1 cellular context compared by ENCODE assay signal in genomic region chr1:54409156-54410142, GRCh38.
A peak's percentile ranks its signal among the peaks of the same experiment; 100 is the strongest.
TF ChIP-seq lines count a peak whose summit lies in the region.

No MANE protein-coding gene starts in this region.

TF ChIP-seq in K562, 482 proteins besides CTCF, POLR2A, EP300 and RAD21 (continued from another document and continues in another):
- no peak for TF ChIP-seq ID3 (CRISPR knock-in tag; IDR thresholded peaks at IDR 0.05)
- TF ChIP-seq ID3 (tag; IDR thresholded peaks at IDR 0.05), result peak; percentile 18
- no peak for TF ChIP-seq ELK3 (CRISPR knock-in tag; IDR thresholded peaks at IDR 0.05)
- no peak for TF ChIP-seq HIVEP1 (CRISPR knock-in tag; IDR thresholded peaks at IDR 0.05)
- TF ChIP-seq ZKSCAN8 (CRISPR knock-in tag; IDR thresholded peaks at IDR 0.05), result no peak
- TF ChIP-seq NFATC3 (IDR thresholded peaks at IDR 0.05), result no peak
- no peak for TF ChIP-seq GABPB1 (CRISPR knock-in tag; IDR thresholded peaks at IDR 0.05)
- no peak for TF ChIP-seq ZNF23 (CRISPR knock-in tag; IDR thresholded peaks at IDR 0.05)
- peak; percentile 68 for TF ChIP-seq CCNT2 (IDR thresholded peaks at IDR 0.05; ENCODE audit: borderline replicate concordance, extremely low read depth, insufficient read length, low read depth, low read length)
- no peak for TF ChIP-seq TCF7L2 (IDR thresholded peaks at IDR 0.05; ENCODE audit: low read depth, low read length)
- no peak for TF ChIP-seq NR3C1 (CRISPR knock-in tag; IDR thresholded peaks at IDR 0.05)
- peak; percentile 41; the same call in 1 of the 2 replicates for TF ChIP-seq HDGF (IDR thresholded peaks at IDR 0.05)
- TF ChIP-seq ELK1 (CRISPR knock-in tag; IDR thresholded peaks at IDR 0.05), result no peak
- TF ChIP-seq ZNF384 (IDR thresholded peaks at IDR 0.05; ENCODE audit: low read depth, low read length), result no peak
- TF ChIP-seq ZNF668 (CRISPR knock-in tag; IDR thresholded peaks at IDR 0.05), result no peak
- no peak for TF ChIP-seq TRIM25 (IDR thresholded peaks at IDR 0.05; ENCODE audit: borderline replicate concordance)
- no peak for TF ChIP-seq E2F4 (CRISPR knock-in tag; IDR thresholded peaks at IDR 0.05; ENCODE audit: low read depth)
- TF ChIP-seq E2F1 (CRISPR knock-in tag; IDR thresholded peaks at IDR 0.05), result no peak
- TF ChIP-seq KAT8 (IDR thresholded peaks at IDR 0.05; ENCODE audit: low read depth), result no peak
- TF ChIP-seq SP1 (CRISPR knock-in tag; IDR thresholded peaks at IDR 0.05), result no peak
- TF ChIP-seq SRSF1 (IDR thresholded peaks at IDR 0.05; ENCODE audit: low read depth, low read length), result no peak
- TF ChIP-seq ZFX (CRISPR knock-in tag; IDR thresholded peaks at IDR 0.05), result no peak
- TF ChIP-seq ZBTB11 (CRISPR knock-in tag; IDR thresholded peaks at IDR 0.05), result no peak
- TF ChIP-seq DLX4 (CRISPR knock-in tag; IDR thresholded peaks at IDR 0.05), result no peak
- TF ChIP-seq ZNF318 (IDR thresholded peaks at IDR 0.05; ENCODE audit: borderline replicate concordance in 1 of 2, low read depth in 1 of 2), result 0 out of 4 replicates have a peak, but pooled peaks of 1 of the 2 experiments have one; percentile 16
- TF ChIP-seq POLR2B (IDR thresholded peaks at IDR 0.05; ENCODE audit: low read depth, partially characterized antibody), result peak; percentile 55
- no peak for TF ChIP-seq TSC22D4 (tag; IDR thresholded peaks at IDR 0.05)
- TF ChIP-seq ELF1 (tag; IDR thresholded peaks at IDR 0.05), result no peak
- no peak for TF ChIP-seq CTCFL (IDR thresholded peaks at IDR 0.05; ENCODE audit: borderline replicate concordance, insufficient read depth, low read depth, low read length, poor library complexity, severe bottlenecking)
- TF ChIP-seq SNAPC5 (CRISPR knock-in tag; IDR thresholded peaks at IDR 0.05), result no peak
- TF ChIP-seq PPARD (CRISPR knock-in tag; IDR thresholded peaks at IDR 0.05), result no peak
- TF ChIP-seq PTBP1 (IDR thresholded peaks at IDR 0.05; ENCODE audit: low read depth, low read length), result no peak
- peak; percentile 91; the same call in 1 of the 2 replicates for TF ChIP-seq GATAD2A (IDR thresholded peaks at IDR 0.05)
- TF ChIP-seq E2F6 (IDR thresholded peaks at IDR 0.05; ENCODE audit: borderline replicate concordance in 1 of 2, extremely low read depth in 1 of 2, insufficient read depth in 1 of 2, insufficient read length in 1 of 2, low read depth in 1 of 2, low read length in 1 of 2, poor library complexity in 1 of 2, severe bottlenecking in 1 of 2), result no peak
